In the genomic region with DNA sequence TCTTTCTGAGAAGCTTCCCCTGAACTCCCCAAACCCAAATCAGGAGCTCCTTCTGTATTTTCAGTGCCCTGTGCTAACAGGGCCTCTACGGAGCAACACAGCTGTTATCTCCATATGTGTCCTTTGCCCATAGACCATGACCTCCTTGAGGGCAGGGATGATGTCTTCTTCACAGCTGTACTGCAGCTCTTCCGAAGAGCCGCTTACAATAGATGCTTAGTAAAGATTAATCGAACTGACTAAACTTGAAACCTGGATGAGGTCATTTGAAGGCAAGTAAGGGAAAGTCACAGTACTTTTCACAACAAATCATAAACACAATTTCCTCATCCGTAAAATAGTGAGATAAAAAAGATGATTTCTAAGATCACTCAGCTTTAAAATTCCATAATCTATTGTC, we compare ENCODE assay signal across 21 cellular contexts. TPM values are rescaled to one million over a fixed set of nuclear protein-coding genes. Genes with fewer than 3 reads are reported as not detected.
DNase-seq lines count a peak whose midpoint lies in the region; ATAC-seq, FAIRE-seq and TF ChIP-seq lines count a peak whose summit lies in the region.
"Had no signal": no experiment of that assay in that cellular context is flagged by ENCODE, and none has a peak within 500 bp of the region (broad histone marks: within the 10 kb centered on the region; RNA-seq: fewer than 3 reads in every experiment).

No MANE protein-coding gene starts in this region.

- H3K36me3 Mint-ChIP-seq in activated T-helper 17 cell treated with anti-CD3 and anti-CD28 coated beads, Interleukin-2, amount 50 U/mL, for 72 hours (ENCODE audit: low read depth), result no peaks in the 10 kb centered on the region
- H3K36me3 Mint-ChIP-seq: CD4-positive, alpha-beta memory T cell had no signal

- H3K27me3 Mint-ChIP-seq in activated T-helper 17 cell treated with anti-CD3 and anti-CD28 coated beads, Interleukin-2, amount 50 U/mL, for 72 hours, result peaks cover 39% of the 10 kb centered on the region

- TF ChIP-seq EP300 in sigmoid colon (IDR thresholded peaks at IDR 0.05), result no peak

- H3K27ac ChIP-seq in sigmoid colon, result no peak overlapping the region
- H3K27ac ChIP-seq: A549, C4-2B had no signal

- no peaks in the 10 kb centered on the region for H3K9me3 Mint-ChIP-seq in activated T-helper 17 cell treated with anti-CD3 and anti-CD28 coated beads, Interleukin-2, amount 50 U/mL, for 72 hours
- H3K9me3 Mint-ChIP-seq: HFFc6 had no signal

- FAIRE-seq in GM19239 (lab: Jason Lieb, UNC), result peak; percentile 95
- FAIRE-seq: A549, D721Med, G401.6, HepG2, HTR-8/SVneo had no signal

- intact Hi-C loops in sigmoid colon (cut with DNase I), result no loop called here

- no peak for TF ChIP-seq CTCF in GM13976 (IDR thresholded peaks at IDR 0.05; ENCODE audit: borderline replicate concordance, control extremely low read depth, extremely low read depth, insufficient read depth, missing control alignments)
- no peak for TF ChIP-seq CTCF in sigmoid colon (IDR thresholded peaks at IDR 0.05)

- peak overlapping the region; percentile 2 for H3K27ac Mint-ChIP-seq in activated T-helper 17 cell treated with anti-CD3 and anti-CD28 coated beads, Interleukin-2, amount 50 U/mL, for 72 hours
- H3K27ac Mint-ChIP-seq: HFFc6 had no signal

- TF ChIP-seq POLR2A in sigmoid colon (IDR thresholded peaks at IDR 0.05), result no peak

- peaks cover 15% of the 10 kb centered on the region for H3K4me1 Mint-ChIP-seq in activated T-helper 17 cell treated with anti-CD3 and anti-CD28 coated beads, Interleukin-2, amount 50 U/mL, for 72 hours

- H3K4me1 ChIP-seq in sigmoid colon, result peaks cover 0 to 18% (median 12%) of the 10 kb centered on the region in 4 donors
- H3K4me1 ChIP-seq: BE2C had no signal

- peak; percentile 71 for ATAC-seq in activated T-helper 17 cell treated with anti-CD3 and anti-CD28 coated beads, Interleukin-2, amount 50 U/mL, for 72 hours (replicated peaks)
- ATAC-seq in GM18502 (IDR thresholded peaks at IDR 0.05; ENCODE audit: poor library complexity, unreplicated experiment) (no peak), HG03045 (IDR thresholded peaks at IDR 0.05; ENCODE audit: unreplicated experiment) (no peak)
- ATAC-seq: A549, HepG2 had no signal

- H3K4me3 Mint-ChIP-seq in activated T-helper 17 cell treated with anti-CD3 and anti-CD28 coated beads, Interleukin-2, amount 50 U/mL, for 72 hours, result peak overlapping the region; percentile 2
- H3K4me3 Mint-ChIP-seq: CD4-positive, alpha-beta memory T cell; HFFc6 had no signal

- H3K27me3 ChIP-seq in sigmoid colon, result peaks cover 0 to 20% (median 4%) of the 10 kb centered on the region in 3 donors
- H3K27me3 ChIP-seq: BE2C had no signal

- no peak overlapping the region for H3K4me3 ChIP-seq in sigmoid colon
- H3K4me3 ChIP-seq: A549, HAP-1 had no signal

- in situ Hi-C loops in GM13976 (cut with MboI; ENCODE audit: low sequenced_read_pairs, unreplicated experiment), result no loop called here

- no peaks in the 10 kb centered on the region for H3K36me3 ChIP-seq in sigmoid colon
- H3K36me3 ChIP-seq: BE2C, HAP-1 had no signal

- H3K9me3 ChIP-seq in sigmoid colon, result no peaks in the 10 kb centered on the region
- H3K9me3 ChIP-seq: A549, BE2C, HAP-1 had no signal

- DNase-seq in GM13976 (ENCODE audit: low spot score) (peak; percentile 63), GM19239 (ENCODE audit: insufficient read length, low spot score) (no peak), sigmoid colon (peak; percentile 15), Kasumi-1 (lab: John Stamatoyannopoulos, UW) (no peak)
- DNase-seq: BE2C; CD4-positive, alpha-beta memory T cell; DMS153; DMS79 treated with DMSO at 0.1 percent for 48 hours; EL; GOT3; HFFc6 had no signal

- 79 to 86% methylated on average over 5 of the region's 5 CpGs for WGBS in sigmoid colon, 2 donors

RNA-seq across cellular contexts. Expression of gene KCNN3, which starts 4.4 kb away (rescaled TPM):
- under 1 TPM; 0.11 to 0.37 TPM for total RNA-seq in activated T-helper 17 cell treated with anti-CD3 and anti-CD28 coated beads, Interleukin-2, amount 50 U/mL, for 72 hours
- 10 to 100 TPM in 3 of 4 donors, 1 to 10 TPM in 1; 9.4 to 27.7 (median 17.7) TPM for total RNA-seq in sigmoid colon
- polyA plus RNA-seq in sigmoid colon, result 1 to 10 TPM in 1 of 3 donors, under 1 TPM in 2; 0.23 to 1.5 (median 0.60) TPM
- total RNA-seq: HepG2, HFFc6 had no signal
- polyA plus RNA-seq: CD4-positive, alpha-beta memory T cell; HepG2 had no signal

Comparison
In these comparisons a context has a peak if more than half of its experiments do, and no peak if none do; other contexts are left out.
1. DNase-seq: peak in GM13976 (single experiment) and sigmoid colon (single experiment); none in GM19239 (single experiment) and Kasumi-1 (0 of 2).
2. RNA of gene KCNN3, which starts 4.4 kb away (total RNA-seq): 9.4 to 27.7 TPM in sigmoid colon; 0.11 to 0.37 TPM in activated T-helper 17 cell treated with anti-CD3 and anti-CD28 coated beads, Interleukin-2, amount 50 U/mL, for 72 hours; every median in the first group is over 4 times any median in the second.